In genomic region chr17:42181851-42182207, GRCh38 we compare ENCODE assay signal across 13 cellular contexts. TPM values are rescaled to one million over a fixed set of nuclear protein-coding genes. Genes with fewer than 3 reads are reported as not detected.
DNase-seq lines count a peak whose midpoint lies in the region; ATAC-seq and TF ChIP-seq lines count a peak whose summit lies in the region.
"Had no signal": no experiment of that assay in that cellular context is flagged by ENCODE, and none has a peak within 500 bp of the region (broad histone marks: within the 10 kb centered on the region; RNA-seq: fewer than 3 reads in every experiment).

No MANE protein-coding gene starts in this region.

- H3K27me3 ChIP-seq in DND-41 (ENCODE audit: insufficient read depth, low read length, poor library complexity) = no peaks in the 10 kb centered on the region
- peaks cover 0 to 16% (median 8%) of the 10 kb centered on the region in 4 donors for H3K27me3 ChIP-seq in upper lobe of left lung

- POLR2A ChIA-PET in OCI-LY7 (lab: Charles Lee) = interaction anchor here (0.5 to 0.7 kb wide), 2 partner anchors 28 to 265 kb away, joined by 3 to 5 read pairs; no protein-coding TSS in a partner anchor

- H3K4me1 ChIP-seq in DND-41 (ENCODE audit: insufficient read depth, low read length) = peaks cover 26% of the 10 kb centered on the region
- peaks cover 27% of the 10 kb centered on the region for H3K4me1 ChIP-seq in OCI-LY7 (ENCODE audit: insufficient read depth, low read length, poor library complexity, severe bottlenecking)
- peaks cover 24 to 48% (median 36%) of the 10 kb centered on the region in 4 donors for H3K4me1 ChIP-seq in upper lobe of left lung

- ATAC-seq in DND-41 (ENCODE audit: insufficient read depth, low read depth) (no peak), GM19324 (IDR thresholded peaks at IDR 0.05; ENCODE audit: low FRiP score, unreplicated experiment) (no peak), upper lobe of left lung (ENCODE audit: low FRiP score in 2 of 2) (no peak)
- ATAC-seq: PC-3 had no signal

- no peak overlapping the region for H3K27ac Mint-ChIP-seq in glutamatergic neuron (ENCODE audit: unreplicated experiment)
- H3K27ac Mint-ChIP-seq: CD8-positive, alpha-beta T cell had no signal

- CTCF ChIA-PET in OCI-LY7 (lab: Charles Lee; ENCODE audit: unreplicated experiment) = interaction anchor here (1.1 kb wide), 1 partner anchor 70 kb away, joined by 3 read pairs; the partner anchor contains the start of gene DHX58

- no peak overlapping the region for H3K27ac ChIP-seq in DND-41 (ENCODE audit: low read length)
- no peak overlapping the region for H3K27ac ChIP-seq in OCI-LY7 (ENCODE audit: low read depth, low read length, poor library complexity, severe bottlenecking)
- H3K27ac ChIP-seq in upper lobe of left lung = no peak overlapping the region
- H3K27ac ChIP-seq: thoracic aorta had no signal

- H3K4me2 ChIP-seq in DND-41 (ENCODE audit: insufficient read depth, low read length) (peak overlapping the region; percentile 12; the same call in 1 of the 2 replicates), OCI-LY7 (ENCODE audit: low read length) (peak overlapping the region; percentile 63; the same call in 1 of the 2 replicates)

- H3K4me3 Mint-ChIP-seq in glutamatergic neuron (ENCODE audit: unreplicated experiment) = peak overlapping the region; percentile 38

- WGBS in upper lobe of left lung, 2 donors = 80 to 91% methylated on average over 2 of the region's 2 CpGs

- H4K20me1 ChIP-seq in DND-41 (ENCODE audit: insufficient read depth, low read length) (no peaks in the 10 kb centered on the region), OCI-LY7 (ENCODE audit: insufficient read depth, low read length) (no peaks in the 10 kb centered on the region)

- H3K27me3 Mint-ChIP-seq in glutamatergic neuron (ENCODE audit: unreplicated experiment) = peaks cover 25% of the 10 kb centered on the region

- no TSS peak for BruUV-seq in OCI-LY7 (replicated peaks; lab: Mats Ljungman, UMichigan)

- TF ChIP-seq EP300 in upper lobe of left lung (IDR thresholded peaks at IDR 0.05) = no peak

- H3K9ac ChIP-seq in DND-41 (ENCODE audit: low read depth, low read length) = no peak overlapping the region

- H2AFZ ChIP-seq in DND-41 (ENCODE audit: low read depth, low read length) (no peak overlapping the region), OCI-LY7 (ENCODE audit: low read length) (0 out of 2 replicates have a peak overlapping the region, but pooled peaks have one; percentile 2)

- H3K36me3 Mint-ChIP-seq in glutamatergic neuron (ENCODE audit: unreplicated experiment) = peaks cover 7% of the 10 kb centered on the region
- H3K36me3 Mint-ChIP-seq: CD8-positive, alpha-beta T cell had no signal

- TF ChIP-seq POLR2A in upper lobe of left lung (IDR thresholded peaks at IDR 0.05) = no peak

- no peak for DNase-seq in DND-41
- no peak for DNase-seq in OCI-LY7 (ENCODE audit: low spot score)
- no peak for DNase-seq in glutamatergic neuron
- DNase-seq in NCI-H1930 (lab: John Stamatoyannopoulos, UW) = no peak
- no peak for DNase-seq in upper lobe of left lung
- DNase-seq: PC-3 had no signal

- intact Hi-C loops in OCI-LY7 (cut with micrococcal nuclease; ENCODE audit: unreplicated experiment) = loop anchor here (1.0 to 10.0 kb wide), 4 partner anchors 50 to 223 kb away; no protein-coding TSS in a partner anchor

- peaks cover 9% of the 10 kb centered on the region for H3K9me3 Mint-ChIP-seq in glutamatergic neuron (ENCODE audit: unreplicated experiment)
- H3K9me3 Mint-ChIP-seq: CD8-positive, alpha-beta T cell had no signal

- H3K4me1 Mint-ChIP-seq in glutamatergic neuron (ENCODE audit: low read depth, unreplicated experiment) = peaks cover 11% of the 10 kb centered on the region

- H3K79me2 ChIP-seq in DND-41 (ENCODE audit: insufficient read depth, low read length) (no peaks in the 10 kb centered on the region), OCI-LY7 (ENCODE audit: insufficient read depth, low read depth, low read length) (no peaks in the 10 kb centered on the region)

- no peaks in the 10 kb centered on the region for H3K9me2 ChIP-seq in OCI-LY7 (ENCODE audit: insufficient read depth, low read length)

- H3K9me3 ChIP-seq in DND-41 (ENCODE audit: insufficient read depth, low read length, severe bottlenecking) = no peaks in the 10 kb centered on the region
- no peaks in the 10 kb centered on the region for H3K9me3 ChIP-seq in OCI-LY7 (ENCODE audit: low read length)
- H3K9me3 ChIP-seq in upper lobe of left lung = no peaks in the 10 kb centered on the region
- H3K9me3 ChIP-seq: spleen, thoracic aorta had no signal

- H3K36me3 ChIP-seq in DND-41 (ENCODE audit: insufficient read depth, low read length) (no peaks in the 10 kb centered on the region), OCI-LY7 (ENCODE audit: insufficient read depth, low read length) (no peaks in the 10 kb centered on the region), upper lobe of left lung (no peaks in the 10 kb centered on the region)
- H3K36me3 ChIP-seq: spleen, thoracic aorta had no signal

- H3K4me3 ChIP-seq in DND-41 (ENCODE audit: low read depth in 1 of 2, low read length in 2 of 2) (no peak overlapping the region), OCI-LY7 (ENCODE audit: low read depth, low read length, poor library complexity, severe bottlenecking) (no peak overlapping the region), upper lobe of left lung (no peak overlapping the region)

- TF ChIP-seq CTCF in DND-41 (IDR thresholded peaks at IDR 0.05; ENCODE audit: borderline replicate concordance, extremely low read depth, low read length, poor library complexity, severe bottlenecking) = no peak
- TF ChIP-seq CTCF in OCI-LY7 (conservative IDR thresholded peaks at IDR 0.05; ENCODE audit: low read length) = no peak
- no peak for TF ChIP-seq CTCF in glutamatergic neuron (IDR thresholded peaks at IDR 0.05; ENCODE audit: partially characterized antibody, unreplicated experiment)
- TF ChIP-seq CTCF in upper lobe of left lung (IDR thresholded peaks at IDR 0.05) = no peak

RNA-seq across cellular contexts. Expression of gene KCNH4, which starts 0.9 kb away (rescaled TPM):
- total RNA-seq in OCI-LY7 (2014; rRNA removed; shearing (Covaris generic)) = not detected in 2 replicates
- total RNA-seq in OCI-LY7 (2022) (not detected in 2 replicates), glutamatergic neuron (ENCODE audit: unreplicated experiment) (0.71 TPM), upper lobe of left lung (under 1 TPM in 2 of 6 donors, not detected in 4; under 0.01 to 0.27 TPM)
- total RNA-seq: kidney epithelial cell, PC-3 had no signal

RNA-seq across cellular contexts. Expression of gene HCRT, which starts 3.4 kb away (rescaled TPM):
- not detected in 2 replicates for total RNA-seq in OCI-LY7 (2014; rRNA removed; shearing (Covaris generic))
- total RNA-seq in OCI-LY7 (2022) (not detected in 2 replicates), glutamatergic neuron (ENCODE audit: unreplicated experiment) (not detected), upper lobe of left lung (not detected)
- total RNA-seq: CD8-positive, alpha-beta T cell; endothelial cell of umbilical vein; kidney epithelial cell; mononuclear cell; PC-3; spleen; thoracic aorta had no signal

RNA-seq across cellular contexts. Expression of gene GHDC, which starts 12.5 kb away (rescaled TPM):
- total RNA-seq in OCI-LY7 (2014; rRNA removed; shearing (Covaris generic)) = 30.0 and 30.7 TPM in 2 replicates
- 25.0 and 33.2 TPM in 2 replicates for total RNA-seq in OCI-LY7 (2022)
- total RNA-seq in glutamatergic neuron (ENCODE audit: unreplicated experiment) = 5.3 TPM
- 10 to 100 TPM; 24.3 to 40.9 (median 33.0) TPM for total RNA-seq in upper lobe of left lung
- total RNA-seq: PC-3 had no signal

RNA-seq across cellular contexts. Expression of gene RAB5C, which starts 27.0 kb away (rescaled TPM):
- 37.3 and 50.1 TPM in 2 replicates for total RNA-seq in OCI-LY7 (2014; rRNA removed; shearing (Covaris generic))
- total RNA-seq in OCI-LY7 (2022) (60.6 and 61.2 TPM in 2 replicates), glutamatergic neuron (ENCODE audit: unreplicated experiment) (94.7 TPM), upper lobe of left lung (100 to 1,000 TPM in 3 of 6 donors, 10 to 100 TPM in 3; 57.6 to 183 (median 133) TPM)
- total RNA-seq: PC-3 had no signal

RNA-seq across cellular contexts. Expression of gene HSPB9, which starts 59.2 kb away (rescaled TPM):
- 0.16 TPM in 1 of 2 replicates, not detected in the other for total RNA-seq in OCI-LY7 (2014; rRNA removed; shearing (Covaris generic))
- total RNA-seq in OCI-LY7 (2022) = not detected in 2 replicates
- 0.44 TPM for total RNA-seq in glutamatergic neuron (ENCODE audit: unreplicated experiment)
- 1 to 10 TPM in 1 of 6 donors, under 1 TPM in 1, not detected in 4; 0.15 to 1.0 TPM for total RNA-seq in upper lobe of left lung
- total RNA-seq: CD8-positive, alpha-beta T cell; endothelial cell of umbilical vein; kidney epithelial cell; mononuclear cell; PC-3; thoracic aorta had no signal
